In the genomic region with DNA sequence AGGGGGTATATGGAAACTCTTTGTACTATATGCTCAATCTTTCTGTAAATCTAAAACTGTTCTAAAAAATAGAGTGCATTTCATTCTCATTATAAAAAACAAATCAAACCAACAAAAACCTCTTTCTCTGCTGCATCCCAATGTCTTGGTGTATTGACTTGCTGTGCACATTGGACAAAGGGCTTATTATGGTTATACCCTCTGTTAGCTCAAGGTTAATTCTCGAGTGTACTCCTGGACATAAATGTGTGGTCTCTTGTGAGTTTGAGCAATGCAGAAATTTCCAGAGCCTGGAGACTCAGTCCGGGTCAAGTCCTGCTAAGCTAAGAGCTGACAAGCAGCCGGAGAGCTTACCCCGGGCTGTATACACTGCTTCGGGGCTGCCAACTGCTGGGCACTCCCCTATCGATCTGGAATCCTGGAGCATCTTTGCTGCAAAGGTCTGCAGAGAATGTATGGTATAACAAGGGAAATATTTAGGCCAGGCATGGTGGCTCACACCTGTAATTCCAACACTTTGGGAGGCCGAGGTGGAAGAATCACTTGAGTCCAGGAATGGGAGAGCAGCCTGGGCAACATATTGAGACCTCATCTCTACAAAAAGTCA, we compare ENCODE assay signal across 15 cellular contexts.
DNase-seq lines count a peak whose midpoint lies in the region; ATAC-seq and TF ChIP-seq lines count a peak whose summit lies in the region.
"Had no signal": no experiment of that assay in that cellular context is flagged by ENCODE, and none has a peak within 500 bp of the region (broad histone marks: within the 10 kb centered on the region; RNA-seq: fewer than 3 reads in every experiment).

No MANE protein-coding gene starts in this region.

- peak; percentile 5 for DNase-seq in activated CD8-positive, alpha-beta T cell treated with anti-CD3 and anti-CD28 coated beads, Interleukin-2, amount 10 ng/mL, durations not matched to agents 7 days and 5 days
- no peak for DNase-seq in activated CD8-positive, alpha-beta T cell treated with anti-CD3 and anti-CD28 coated beads for 36 hours
- DNase-seq in SK-MEL-5 (ENCODE audit: low read depth, low spot score) (peak; percentile 69), islet precursor cell (peak; percentile 29), pons (ENCODE audit: low spot score) (peak; percentile 72), occipital lobe (lab: John Stamatoyannopoulos, UW) (no peak), NCI-H82 (lab: John Stamatoyannopoulos, UW) (no peak)
- DNase-seq: Caco-2, DMS53, GF-D8, HCEC 1CT, HFFc6 had no signal

- in situ Hi-C loops in SK-MEL-5 (cut with HindIII; ENCODE audit: low pct_unique_long_range_greater_than_20kb, low sequenced_read_pairs), result no loop called here

- peaks cover 14% of the 10 kb centered on the region for H3K9me3 Mint-ChIP-seq in activated CD8-positive, alpha-beta T cell treated with anti-CD3 and anti-CD28 coated beads, Interleukin-2, amount 10 ng/mL, durations not matched to agents 7 days and 5 days (ENCODE audit: insufficient read depth)
- peaks cover 11% of the 10 kb centered on the region for H3K9me3 Mint-ChIP-seq in activated CD8-positive, alpha-beta T cell treated with anti-CD3 and anti-CD28 coated beads for 36 hours
- H3K9me3 Mint-ChIP-seq: HFFc6 had no signal

- no peak overlapping the region for H3K27ac Mint-ChIP-seq in activated CD8-positive, alpha-beta T cell treated with anti-CD3 and anti-CD28 coated beads, Interleukin-2, amount 10 ng/mL, durations not matched to agents 7 days and 5 days
- no peak overlapping the region for H3K27ac Mint-ChIP-seq in activated CD8-positive, alpha-beta T cell treated with anti-CD3 and anti-CD28 coated beads for 36 hours
- H3K27ac Mint-ChIP-seq: CD14-positive monocyte; CD8-positive, alpha-beta T cell; HFFc6 had no signal

- H3K4me3 Mint-ChIP-seq in activated CD8-positive, alpha-beta T cell treated with anti-CD3 and anti-CD28 coated beads, Interleukin-2, amount 10 ng/mL, durations not matched to agents 7 days and 5 days, result no peak overlapping the region
- no peak overlapping the region for H3K4me3 Mint-ChIP-seq in activated CD8-positive, alpha-beta T cell treated with anti-CD3 and anti-CD28 coated beads for 36 hours
- H3K4me3 Mint-ChIP-seq: CD14-positive monocyte; CD8-positive, alpha-beta T cell; HFFc6 had no signal

- no peak for TF ChIP-seq CTCF in activated CD8-positive, alpha-beta T cell treated with anti-CD3 and anti-CD28 coated beads for 36 hours (IDR thresholded peaks at IDR 0.05)

- H3K36me3 Mint-ChIP-seq in activated CD8-positive, alpha-beta T cell treated with anti-CD3 and anti-CD28 coated beads, Interleukin-2, amount 10 ng/mL, durations not matched to agents 7 days and 5 days (ENCODE audit: low read depth), result no peaks in the 10 kb centered on the region
- H3K36me3 Mint-ChIP-seq in activated CD8-positive, alpha-beta T cell treated with anti-CD3 and anti-CD28 coated beads for 36 hours (ENCODE audit: low read depth), result no peaks in the 10 kb centered on the region
- H3K36me3 Mint-ChIP-seq: CD14-positive monocyte had no signal

- peaks cover 8% of the 10 kb centered on the region for H3K27me3 Mint-ChIP-seq in activated CD8-positive, alpha-beta T cell treated with anti-CD3 and anti-CD28 coated beads, Interleukin-2, amount 10 ng/mL, durations not matched to agents 7 days and 5 days (ENCODE audit: low read depth)
- H3K27me3 Mint-ChIP-seq in activated CD8-positive, alpha-beta T cell treated with anti-CD3 and anti-CD28 coated beads for 36 hours, result peaks cover 6% of the 10 kb centered on the region

- CTCF ChIA-PET in activated CD8-positive, alpha-beta T cell treated with anti-CD3 and anti-CD28 coated beads, Interleukin-2, amount 10 ng/mL, durations not matched to agents 7 days and 5 days (lab: Charles Lee), result no interaction called here
- CTCF ChIA-PET in activated CD8-positive, alpha-beta T cell treated with anti-CD3 and anti-CD28 coated beads for 36 hours (lab: Charles Lee), result no interaction called here

- intact Hi-C loops in activated CD8-positive, alpha-beta T cell treated with anti-CD3 and anti-CD28 coated beads for 36 hours (cut with micrococcal nuclease), result no loop called here

- no peaks in the 10 kb centered on the region for H3K4me1 Mint-ChIP-seq in activated CD8-positive, alpha-beta T cell treated with anti-CD3 and anti-CD28 coated beads, Interleukin-2, amount 10 ng/mL, durations not matched to agents 7 days and 5 days (ENCODE audit: low read depth)
- H3K4me1 Mint-ChIP-seq in activated CD8-positive, alpha-beta T cell treated with anti-CD3 and anti-CD28 coated beads for 36 hours (ENCODE audit: low read depth), result no peaks in the 10 kb centered on the region
- H3K4me1 Mint-ChIP-seq: CD14-positive monocyte had no signal

- POLR2A ChIA-PET in activated CD8-positive, alpha-beta T cell treated with anti-CD3 and anti-CD28 coated beads, Interleukin-2, amount 10 ng/mL, durations not matched to agents 7 days and 5 days (lab: Charles Lee), result no interaction called here
- POLR2A ChIA-PET in activated CD8-positive, alpha-beta T cell treated with anti-CD3 and anti-CD28 coated beads for 36 hours (lab: Charles Lee), result no interaction called here

- ATAC-seq in activated CD8-positive, alpha-beta T cell treated with anti-CD3 and anti-CD28 coated beads, Interleukin-2, amount 10 ng/mL, durations not matched to agents 7 days and 5 days, result no peak
- ATAC-seq in activated CD8-positive, alpha-beta T cell treated with anti-CD3 and anti-CD28 coated beads for 36 hours, result no peak
- ATAC-seq in GM18520 (IDR thresholded peaks at IDR 0.05; ENCODE audit: unreplicated experiment), result no peak
- ATAC-seq: CD8-positive, alpha-beta T cell had no signal

Comparison
In these comparisons a context has a peak if more than half of its experiments do, and no peak if none do; other contexts are left out.
1. DNase-seq: peak in activated CD8-positive, alpha-beta T cell treated with anti-CD3 and anti-CD28 coated beads, Interleukin-2, amount 10 ng/mL, durations not matched to agents 7 days and 5 days (single experiment), SK-MEL-5 (single experiment), islet precursor cell (single experiment) and pons (single experiment); none in activated CD8-positive, alpha-beta T cell treated with anti-CD3 and anti-CD28 coated beads for 36 hours (single experiment), occipital lobe (single experiment) and NCI-H82 (single experiment).